36 cellular contexts compared by ENCODE assay signal in genomic region chr5:1443145-1443543, GRCh38. TPM values are rescaled to one million over a fixed set of nuclear protein-coding genes. Genes with fewer than 3 reads are reported as not detected.
"Had no signal": no experiment of that assay in that cellular context is flagged by ENCODE, and none has a peak within 500 bp of the region (broad histone marks: within the 10 kb centered on the region; RNA-seq: fewer than 3 reads in every experiment).

No MANE protein-coding gene starts in this region.

- H3K36me3 ChIP-seq: gastroesophageal sphincter, left ventricle myocardium inferior, ovary, prostate gland, sigmoid colon, vagina had no signal

- H3K27ac ChIP-seq: gastroesophageal sphincter, left ventricle myocardium inferior, ovary, prostate gland, sigmoid colon, vagina had no signal

- H3K4me1 Mint-ChIP-seq: activated CD4-positive, alpha-beta T cell treated with anti-CD3 and anti-CD28 coated beads, Interleukin-2, amount 10 ng/mL, durations not matched to agents 24 days and 14 days had no signal

- H3K36me3 Mint-ChIP-seq: activated CD4-positive, alpha-beta memory T cell treated with anti-CD3 and anti-CD28 coated beads for 36 hours; natural killer cell; type B pancreatic cell had no signal

- H3K4me3 ChIP-seq: gastroesophageal sphincter, left ventricle myocardium inferior, lung, ovary, prostate gland, sigmoid colon, vagina had no signal

- H3K9me3 ChIP-seq: ovary, prostate gland, sigmoid colon, vagina had no signal

- H3K9me3 Mint-ChIP-seq: T-helper 1 cell treated with Interleukin-12 subunit alpha and Interleukin-12 subunit beta and Interleukin-4 antibody, amounts not matched to agents 30 μg/mL and 1 μg/mL, for 36 hours; type B pancreatic cell had no signal

- DNase-seq: activated CD4-positive, alpha-beta memory T cell treated with anti-CD3 and anti-CD28 coated beads for 36 hours; activated CD4-positive, alpha-beta T cell treated with anti-CD3 and anti-CD28 coated beads, Interleukin-2, amount 10 ng/mL, durations not matched to agents 24 days and 14 days; activated CD4-positive, CD25-positive, alpha-beta regulatory T cell treated with anti-CD3 and anti-CD28 coated beads, Interleukin-2, amount 50 U/mL, for 72 hours; activated naive CD4-positive, alpha-beta T cell; activated T-cell treated with anti-CD3 and anti-CD28 coated beads, Interleukin-2, amount 50 U/mL, for 72 hours; effector memory CD8-positive, alpha-beta T cell; hippocampal formation; immature natural killer cell; left ventricle myocardium inferior; mesendoderm; natural killer cell; ovary; retina; sigmoid colon; small intestine; stimulated activated CD4-positive, alpha-beta T cell treated with anti-CD3 and anti-CD28 coated beads, Interleukin-4, amount 100 ng/mL, for 4 hours; stimulated activated CD8-positive, alpha-beta memory T cell treated with anti-CD3 and anti-CD28 coated beads, Interleukin-4, amount 100 ng/mL, for 48 hours; stimulated activated naive CD8-positive, alpha-beta T cell treated with anti-CD3 and anti-CD28 coated beads, Interleukin-15, amount 100 ng/mL, for 72 hours; substantia nigra; SW 1271; T1000 had no signal

- H3K4me3 Mint-ChIP-seq: activated CD4-positive, alpha-beta memory T cell treated with anti-CD3 and anti-CD28 coated beads for 36 hours; activated CD4-positive, alpha-beta T cell treated with anti-CD3 and anti-CD28 coated beads, Interleukin-2, amount 10 ng/mL, durations not matched to agents 24 days and 14 days; activated T-cell treated with anti-CD3 and anti-CD28 coated beads, Interleukin-2, amount 50 U/mL, for 72 hours; central memory CD8-positive, alpha-beta T cell; stimulated activated memory B cell treated with anti-CD40 and anti-IgM and Interleukin-4, amounts not matched to agents 10 μg/mL and 1 μg/mL and 100 μg/mL, for 72 hours; stimulated activated naive CD8-positive, alpha-beta T cell treated with anti-CD3 and anti-CD28 coated beads, Interleukin-15, amount 100 ng/mL, for 72 hours; T-helper 1 cell treated with Interleukin-12 subunit alpha and Interleukin-12 subunit beta and Interleukin-4 antibody, amounts not matched to agents 30 μg/mL and 1 μg/mL, for 36 hours had no signal

- H3K27ac Mint-ChIP-seq: activated CD4-positive, alpha-beta memory T cell treated with anti-CD3 and anti-CD28 coated beads for 36 hours; activated CD4-positive, alpha-beta T cell treated with anti-CD3 and anti-CD28 coated beads, Interleukin-2, amount 10 ng/mL, durations not matched to agents 24 days and 14 days; activated naive CD4-positive, alpha-beta T cell treated with anti-CD3 and anti-CD28 coated beads, Interleukin-2, amount 50 U/mL, for 72 hours; activated T-cell treated with anti-CD3 and anti-CD28 coated beads, Interleukin-2, amount 50 U/mL, for 72 hours; effector memory CD8-positive, alpha-beta T cell; immature natural killer cell; natural killer cell; stimulated activated memory B cell treated with anti-CD40 and anti-IgM and Interleukin-4, amounts not matched to agents 10 μg/mL and 1 μg/mL and 100 μg/mL, for 72 hours; stimulated activated naive CD8-positive, alpha-beta T cell treated with anti-CD3 and anti-CD28 coated beads, Interleukin-15, amount 100 ng/mL, for 72 hours; T-helper 1 cell treated with Interleukin-12 subunit alpha and Interleukin-12 subunit beta and Interleukin-4 antibody, amounts not matched to agents 30 μg/mL and 1 μg/mL, for 36 hours; type B pancreatic cell had no signal

- H3K27me3 ChIP-seq: ovary had no signal

- ATAC-seq: activated naive CD4-positive, alpha-beta T cell treated with anti-CD3 and anti-CD28 coated beads, Interleukin-2, amount 50 U/mL, for 72 hours; activated T-cell treated with anti-CD3 and anti-CD28 coated beads, Interleukin-2, amount 50 U/mL, for 72 hours; effector memory CD8-positive, alpha-beta T cell; gastroesophageal sphincter; natural killer cell; stimulated activated memory B cell treated with anti-CD40 and anti-IgM and Interleukin-4, amounts not matched to agents 10 μg/mL and 1 μg/mL and 100 μg/mL, for 72 hours; stimulated activated naive CD8-positive, alpha-beta T cell treated with anti-CD3 and anti-CD28 coated beads, Interleukin-15, amount 100 ng/mL, for 72 hours had no signal

RNA-seq across cellular contexts. Expression of gene SLC6A3, which starts 2.1 kb away (rescaled TPM):
- total RNA-seq: activated CD4-positive, alpha-beta memory T cell treated with anti-CD3 and anti-CD28 coated beads for 36 hours; activated CD4-positive, alpha-beta T cell treated with anti-CD3 and anti-CD28 coated beads, Interleukin-2, amount 10 ng/mL, durations not matched to agents 24 days and 14 days; activated naive CD4-positive, alpha-beta T cell treated with anti-CD3 and anti-CD28 coated beads, Interleukin-2, amount 50 U/mL, for 72 hours; activated T-cell treated with anti-CD3 and anti-CD28 coated beads, Interleukin-2, amount 50 U/mL, for 72 hours; bronchial epithelial cell; dermis microvascular lymphatic vessel endothelial cell; fibroblast of lung; fibroblast of villous mesenchyme; gastroesophageal sphincter; kidney epithelial cell; left ventricle myocardium inferior; mononuclear cell; natural killer cell; sigmoid colon had no signal
